ENCODE assay signal across 19 cellular contexts in the genomic region with DNA sequence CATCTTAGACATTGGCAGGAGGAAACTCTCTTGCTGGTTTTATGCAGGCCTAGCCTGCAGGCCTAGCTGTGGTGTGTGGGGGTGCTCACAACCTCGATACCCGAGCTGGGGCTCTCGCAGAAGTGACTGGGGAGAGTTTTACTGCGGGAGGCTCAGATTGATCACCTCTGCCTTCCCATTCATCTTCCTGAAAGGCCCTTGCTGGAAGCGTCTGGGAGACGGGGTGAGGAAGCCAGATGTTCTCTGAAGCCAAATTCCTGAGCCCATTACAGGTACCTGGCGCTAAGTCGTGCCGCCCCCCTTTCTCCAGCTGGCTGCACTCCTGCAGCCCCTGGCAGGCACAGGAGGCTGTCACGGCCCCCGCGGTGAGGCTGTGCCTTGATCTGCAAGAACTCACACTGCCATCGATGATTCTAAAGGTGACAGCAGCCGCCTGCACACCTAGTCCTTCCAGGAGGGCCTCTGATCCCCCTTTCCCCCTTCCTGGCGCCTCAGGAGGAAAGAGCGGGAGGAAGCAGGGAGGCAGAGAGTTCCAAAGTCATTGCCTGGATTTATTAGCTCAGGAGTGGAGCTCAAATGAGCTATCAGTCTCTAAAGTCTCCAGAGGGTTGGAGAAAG.
DNase-seq lines count a peak whose midpoint lies in the region; TF ChIP-seq lines count a peak whose summit lies in the region.
"Had no signal": no experiment of that assay in that cellular context is flagged by ENCODE, and none has a peak within 500 bp of the region (broad histone marks: within the 10 kb centered on the region; RNA-seq: fewer than 3 reads in every experiment).

No MANE protein-coding gene starts in this region.

- CTCF ChIA-PET in RWPE1 (lab: Yijun Ruan, JAX) = no interaction called here

- intact Hi-C loops in head of caudate nucleus (cut with DNase I) = no loop called here

- no peak overlapping the region for H3K4me3 ChIP-seq in HUES64 (ENCODE audit: low read length)
- H3K4me3 ChIP-seq: coronary artery, prostate gland had no signal

- 0 out of 2 replicates have a peak, but pooled peaks cover 4% of the 10 kb centered on the region for H3K4me1 ChIP-seq in HUES64 (ENCODE audit: insufficient read depth, low read length)

- H3K27ac ChIP-seq in HUES64 (ENCODE audit: low read depth, low read length) (0 out of 2 replicates have a peak overlapping the region, but pooled peaks have one; percentile 5), RWPE1 (peak overlapping the region; percentile 69)

- H3K9ac ChIP-seq in HUES64 (ENCODE audit: low read depth, low read length) = no peak overlapping the region

- no peaks in the 10 kb centered on the region for H3K27me3 ChIP-seq in HUES64 (ENCODE audit: insufficient read depth, low read length)

- H3K9me3 ChIP-seq in HUES64 (ENCODE audit: insufficient read depth, low read depth, low read length) = no peaks in the 10 kb centered on the region
- H3K9me3 ChIP-seq: prostate gland had no signal

- DNase-seq in RWPE1 (ENCODE audit: low spot score) (no peak), head of caudate nucleus (peak in 33 of 42 donors; percentile 45 to 89 (median 68)), retina (peak; percentile 44), cortex of kidney (lab: John Stamatoyannopoulos, UW) (no peak), NCI-H2107 treated with DMSO at 0.1 percent for 48 hours (lab: John Stamatoyannopoulos, UW; ENCODE audit: unreplicated experiment) (no peak), NCI-H774 (lab: John Stamatoyannopoulos, UW) (no peak), Kasumi-1 (lab: John Stamatoyannopoulos, UW) (no peak)
- DNase-seq: activated CD4-positive, alpha-beta T cell treated with anti-CD3 and anti-CD28 coated beads for 48 hours; activated naive CD4-positive, alpha-beta T cell; aorta; CD4-positive, CD25-positive, alpha-beta regulatory T cell; kidney; MM.1S; NCI-H146; NCI-H446; SW 1271 had no signal

- TF ChIP-seq CTCF in RWPE1 (conservative IDR thresholded peaks at IDR 0.05; ENCODE audit: low read depth) = no peak

- POLR2A ChIA-PET in RWPE1 (lab: Yijun Ruan, JAX; ENCODE audit: low non-redundant PET) = no interaction called here

- peaks cover 40% of the 10 kb centered on the region for H3K36me3 ChIP-seq in HUES64 (ENCODE audit: insufficient read depth, low read length)
- H3K36me3 ChIP-seq: prostate gland had no signal

- WGBS in HUES64 = 78% methylated on average over 16 of the region's 16 CpGs

Comparison
In these comparisons a context has a peak if more than half of its experiments do, and no peak if none do; other contexts are left out.
1. DNase-seq: peak in head of caudate nucleus (33 of 42) and retina (single experiment); none in RWPE1 (single experiment), cortex of kidney (single experiment), NCI-H2107 treated with DMSO at 0.1 percent for 48 hours (single experiment), NCI-H774 (single experiment) and Kasumi-1 (0 of 2).